In genomic region chr1:69414574-69414973, GRCh38 we compare ENCODE assay signal across 28 cellular contexts.
"Had no signal": no experiment of that assay in that cellular context is flagged by ENCODE, and none has a peak within 500 bp of the region (broad histone marks: within the 10 kb centered on the region; RNA-seq: fewer than 3 reads in every experiment).

No MANE protein-coding gene starts in this region.

- H3K36me3 ChIP-seq: colonic mucosa, esophagus muscularis mucosa, esophagus squamous epithelium, gastrocnemius medialis, gastroesophageal sphincter, heart left ventricle, heart right ventricle had no signal

- H3K27me3 ChIP-seq: colonic mucosa, dorsolateral prefrontal cortex, esophagus muscularis mucosa, esophagus squamous epithelium, foreskin keratinocyte, gastrocnemius medialis, gastroesophageal sphincter, heart left ventricle, heart right ventricle had no signal

- H3K4me3 ChIP-seq: colonic mucosa, coronary artery, dorsolateral prefrontal cortex, esophagus muscularis mucosa, esophagus squamous epithelium, gastrocnemius medialis, gastroesophageal sphincter, heart left ventricle, heart right ventricle had no signal

- H3K27me3 Mint-ChIP-seq: dendritic cell treated with granulocyte-macrophage colony-stimulating factor and Interleukin-4, amounts not matched to agents 40 ng/mL and 50 ng/mL, for 4 days; effector memory CD8-positive, alpha-beta T cell had no signal

- H3K27ac ChIP-seq: colonic mucosa, coronary artery, dorsolateral prefrontal cortex, epithelial cell of prostate, esophagus muscularis mucosa, esophagus squamous epithelium, foreskin keratinocyte, gastrocnemius medialis, gastroesophageal sphincter, heart left ventricle, heart right ventricle had no signal

- ATAC-seq: effector memory CD8-positive, alpha-beta T cell; esophagus mucosa; foreskin keratinocyte; gastrocnemius medialis; gastroesophageal sphincter; heart left ventricle; heart right ventricle had no signal

- H3K27ac Mint-ChIP-seq: dendritic cell treated with granulocyte-macrophage colony-stimulating factor and Interleukin-4, amounts not matched to agents 40 ng/mL and 50 ng/mL, for 4 days; effector memory CD8-positive, alpha-beta T cell had no signal

- H3K9me3 ChIP-seq: colonic mucosa, esophagus squamous epithelium, gastrocnemius medialis, gastroesophageal sphincter had no signal

- FAIRE-seq: colon, endometrium, endothelial cell of umbilical vein, frontal cortex had no signal

- H3K4me3 Mint-ChIP-seq: dendritic cell treated with granulocyte-macrophage colony-stimulating factor and Interleukin-4, amounts not matched to agents 40 ng/mL and 50 ng/mL, for 4 days; effector memory CD8-positive, alpha-beta T cell had no signal

- DNase-seq: colonic mucosa; cortex of kidney; dermis blood vessel endothelial cell; dorsolateral prefrontal cortex; effector CD4-positive, alpha-beta T cell; effector CD8-positive, alpha-beta T cell; effector memory CD4-positive, alpha-beta T cell; effector memory CD8-positive, alpha-beta T cell; erythroblast; esophagus squamous epithelium; foreskin fibroblast; foreskin keratinocyte; foreskin melanocyte; gastrocnemius medialis; glutamatergic neuron; head of caudate nucleus; heart left ventricle; heart right ventricle had no signal

- H3K4me1 ChIP-seq: colonic mucosa, esophagus muscularis mucosa, esophagus squamous epithelium, foreskin keratinocyte, gastroesophageal sphincter, heart right ventricle had no signal
